Comparison of ENCODE assay signal across 16 cellular contexts in the genomic region with DNA sequence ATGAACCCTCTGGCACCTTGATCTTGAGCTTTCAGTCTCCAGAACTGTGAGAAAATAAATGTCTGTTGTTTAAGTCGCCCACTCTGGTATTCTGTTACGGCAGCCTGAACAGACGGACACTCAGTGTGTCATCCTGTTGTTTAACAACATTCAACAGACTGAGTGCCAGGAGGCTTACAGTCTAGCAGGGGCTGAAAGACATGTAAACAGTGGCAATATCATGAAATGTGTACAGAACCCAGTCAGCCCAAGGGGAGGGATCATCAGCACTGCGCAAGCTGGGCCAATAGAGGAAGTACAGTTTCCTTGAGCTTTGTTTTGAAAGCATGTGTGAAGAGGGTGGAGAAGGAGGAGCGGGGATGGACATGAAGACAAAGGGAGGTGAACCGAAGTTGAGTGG. TPM values are rescaled to one million over a fixed set of nuclear protein-coding genes. Genes with fewer than 3 reads are reported as not detected.
DNase-seq lines count a peak whose midpoint lies in the region; ATAC-seq and TF ChIP-seq lines count a peak whose summit lies in the region.
"Had no signal": no experiment of that assay in that cellular context is flagged by ENCODE, and none has a peak within 500 bp of the region (broad histone marks: within the 10 kb centered on the region; RNA-seq: fewer than 3 reads in every experiment).

No MANE protein-coding gene starts in this region.

- no peak for DNase-seq in H9
- peak; percentile 57 for DNase-seq in NOMO-1 treated with dmso at 0.1 percent for 144 hours (lab: John Stamatoyannopoulos, UW; ENCODE audit: unreplicated experiment)
- DNase-seq in dermis blood vessel endothelial cell: peak; percentile 67
- DNase-seq in nephron progenitor cell: no peak
- no peak for DNase-seq in stomach
- no peak for DNase-seq in activated CD8-positive, alpha-beta memory T cell treated with anti-CD3 and anti-CD28 coated beads for 24 hours
- DNase-seq in neural progenitor cell (ENCODE audit: low spot score): no peak
- DNase-seq: Calu3; NCI-H2081 treated with DMSO at 0.1 percent for 48 hours; PC-9; stimulated activated CD4-positive, alpha-beta T cell treated with anti-CD3 and anti-CD28 coated beads, Interleukin-12 subunit alpha, Interleukin-12 subunit beta, amount 100 ng/mL, for 4 hours had no signal

- no peak overlapping the region for H3K4ac ChIP-seq in H9 (ENCODE audit: low read depth, low read length)

- H3K79me2 ChIP-seq in H9 (ENCODE audit: insufficient read depth, low read length) (no peaks in the 10 kb centered on the region), neural progenitor cell (ENCODE audit: low read depth) (peaks cover 32% of the 10 kb centered on the region)

- no peaks in the 10 kb centered on the region for H3K9me3 ChIP-seq in H9 (ENCODE audit: control insufficient read depth, low read depth, low read length)
- H3K9me3 ChIP-seq in stomach: no peaks in the 10 kb centered on the region
- no peaks in the 10 kb centered on the region for H3K9me3 ChIP-seq in neural progenitor cell (ENCODE audit: low read depth)
- H3K9me3 ChIP-seq: breast epithelium had no signal

- no peak overlapping the region for H3K27ac ChIP-seq in H9 (ENCODE audit: insufficient read length, low read depth, low read length)
- no peak overlapping the region for H3K27ac ChIP-seq in stomach
- no peak overlapping the region for H3K27ac ChIP-seq in neural progenitor cell
- H3K27ac ChIP-seq: breast epithelium, PC-9, VCaP had no signal

- no peak overlapping the region for H3K23ac ChIP-seq in H9 (ENCODE audit: insufficient read length, low read depth, low read length)

- H3K9me3 Mint-ChIP-seq in H9 (no peaks in the 10 kb centered on the region), nephron progenitor cell (peaks cover 3% of the 10 kb centered on the region), neural progenitor cell (no peaks in the 10 kb centered on the region)
- H3K9me3 Mint-ChIP-seq: activated T-helper 2 cell treated with anti-CD3 and anti-CD28 coated beads, Interferon-gamma antibody, Interleukin-2, Interleukin-4, amounts not matched to agents 10 μg/mL and 5 μg/mL and 100 μg/mL, durations not matched to agents 14 hours and 24 hours and 36 hours; GM23338 had no signal

- no peak for TF ChIP-seq POLR2A in stomach (IDR thresholded peaks at IDR 0.05)

- H2BK12ac ChIP-seq in H9 (ENCODE audit: insufficient read length, low read depth, low read length): no peak overlapping the region

- H4K20me1 ChIP-seq in H9 (ENCODE audit: control insufficient read depth, insufficient read depth, insufficient read length): no peaks in the 10 kb centered on the region
- H4K20me1 ChIP-seq in neural progenitor cell (ENCODE audit: low read depth): no peaks in the 10 kb centered on the region

- H3K56ac ChIP-seq in H9 (ENCODE audit: insufficient read length, low read depth, low read length): no peak overlapping the region

- H3K9ac ChIP-seq in H9 (ENCODE audit: extremely low read depth, insufficient read length, low read length): no peak overlapping the region
- no peak overlapping the region for H3K9ac ChIP-seq in neural progenitor cell

- H3K23me2 ChIP-seq in H9 (ENCODE audit: insufficient read length, low read depth, low read length, poor library complexity, severe bottlenecking): no peaks in the 10 kb centered on the region

- H3K4me3 Mint-ChIP-seq in H9 (no peak overlapping the region), nephron progenitor cell (no peak overlapping the region), neural progenitor cell (no peak overlapping the region)
- H3K4me3 Mint-ChIP-seq: GM23338 had no signal

- H3K4me1 Mint-ChIP-seq in H9 (no peaks in the 10 kb centered on the region), nephron progenitor cell (peaks cover 43% of the 10 kb centered on the region), neural progenitor cell (peaks cover 2% of the 10 kb centered on the region)
- H3K4me1 Mint-ChIP-seq: GM23338 had no signal

- H2AK5ac ChIP-seq in H9 (ENCODE audit: insufficient read length, low read length): no peak overlapping the region

- no peak overlapping the region for H4K8ac ChIP-seq in H9 (replicated peaks; ENCODE audit: insufficient read length, low read depth, low read length)

- no peaks in the 10 kb centered on the region for H3K27me3 Mint-ChIP-seq in H9 (ENCODE audit: low read depth)
- H3K27me3 Mint-ChIP-seq in nephron progenitor cell (ENCODE audit: low read depth, poor library complexity): peaks cover 4% of the 10 kb centered on the region
- peaks cover 2% of the 10 kb centered on the region for H3K27me3 Mint-ChIP-seq in neural progenitor cell (ENCODE audit: insufficient read depth, low read depth)

- no peaks in the 10 kb centered on the region for H3K79me1 ChIP-seq in H9 (ENCODE audit: insufficient read depth, low read depth, low read length, poor library complexity, severe bottlenecking)

- H3K36me3 ChIP-seq in stomach (peaks cover 0 to 13% (median 5%) of the 10 kb centered on the region in 4 donors), neural progenitor cell (no peaks in the 10 kb centered on the region)
- H3K36me3 ChIP-seq: breast epithelium had no signal

- no peak overlapping the region for H3K18ac ChIP-seq in H9 (ENCODE audit: insufficient read length, low read depth, low read length)

- no peak overlapping the region for H3K4me2 ChIP-seq in H9 (ENCODE audit: insufficient read depth, insufficient read length, low read length)
- H3K4me2 ChIP-seq in neural progenitor cell: no peak overlapping the region
- H3K4me2 ChIP-seq: GM23338, PC-9 had no signal

- H2AFZ ChIP-seq in H9 (ENCODE audit: low read length) (no peak overlapping the region), neural progenitor cell (replicated peaks) (no peak overlapping the region)
- H2AFZ ChIP-seq: GM23338, PC-9 had no signal

- H4K91ac ChIP-seq in H9 (ENCODE audit: insufficient read length, low read depth, low read length): no peak overlapping the region

- no peak overlapping the region for H3K4me3 ChIP-seq in stomach
- no peak overlapping the region for H3K4me3 ChIP-seq in neural progenitor cell
- H3K4me3 ChIP-seq: breast epithelium, GM23338, PC-9 had no signal

- intact Hi-C loops in stomach (cut with DNase I; ENCODE audit: low total_unique reads): no loop called here

- no peaks in the 10 kb centered on the region for H3F3A ChIP-seq in neural progenitor cell (ENCODE audit: low read depth)

- H2BK15ac ChIP-seq in H9 (ENCODE audit: low read depth, low read length): no peak overlapping the region

- no peak overlapping the region for H2BK5ac ChIP-seq in H9 (ENCODE audit: insufficient read length, low read length)

- WGBS in H9 (ENCODE audit: extremely low coverage, insufficient read length, low lambda C conversion rate): no CpG with 5 or more reads among the region's 6 CpGs
- WGBS in stomach, 5 donors: 72 to 84% (median 72%) methylated on average over 6 of the region's 6 CpGs

- H3K27ac Mint-ChIP-seq in H9 (peak overlapping the region in 2 of 3 experiments; percentile 3 to 31; a peak in 4 of 7 replicates), nephron progenitor cell (peak overlapping the region; percentile 17), neural progenitor cell (no peak overlapping the region)
- H3K27ac Mint-ChIP-seq: activated T-helper 2 cell treated with anti-CD3 and anti-CD28 coated beads, Interferon-gamma antibody, Interleukin-2, Interleukin-4, amounts not matched to agents 10 μg/mL and 5 μg/mL and 100 μg/mL, durations not matched to agents 14 hours and 24 hours and 36 hours; GM23338 had no signal

- no peak for ATAC-seq in HG03460 (IDR thresholded peaks at IDR 0.05; ENCODE audit: unreplicated experiment)
- ATAC-seq: GM23338 had no signal

- H3T11ph ChIP-seq in H9 (ENCODE audit: low read length): no peak overlapping the region

- H3K14ac ChIP-seq in H9 (ENCODE audit: insufficient read depth, low read length): no peak overlapping the region

- H4K5ac ChIP-seq in H9 (ENCODE audit: insufficient read length, low read depth, low read length): no peak overlapping the region

- H2BK120ac ChIP-seq in H9 (ENCODE audit: low read depth, low read length, poor library complexity, severe bottlenecking): no peak overlapping the region

- H3K27me3 ChIP-seq in H9 (ENCODE audit: insufficient read depth, low read length) (no peaks in the 10 kb centered on the region), stomach (no peaks in the 10 kb centered on the region), neural progenitor cell (no peaks in the 10 kb centered on the region)
- H3K27me3 ChIP-seq: breast epithelium had no signal

- H3K36me3 Mint-ChIP-seq in H9 (ENCODE audit: insufficient read depth in 1 of 3, low read depth in 3 of 3): peaks cover 2 to 4% (median 2%) of the 10 kb centered on the region in 3 experiments; a peak in 4 of 7 replicates
- H3K36me3 Mint-ChIP-seq in nephron progenitor cell (ENCODE audit: low read depth): peaks cover 47% of the 10 kb centered on the region
- H3K36me3 Mint-ChIP-seq in neural progenitor cell: peaks cover 23% of the 10 kb centered on the region

- no peak overlapping the region for H2BK20ac ChIP-seq in H9 (ENCODE audit: low read depth, low read length, poor library complexity, severe bottlenecking)

- TF ChIP-seq CTCF in H9 (conservative IDR thresholded peaks at IDR 0.05): no peak
- TF ChIP-seq CTCF in nephron progenitor cell (IDR thresholded peaks at IDR 0.05): no peak
- no peak for TF ChIP-seq CTCF in stomach (IDR thresholded peaks at IDR 0.05)
- TF ChIP-seq CTCF in neural progenitor cell (IDR thresholded peaks at IDR 0.05): no peak

- H3K4me1 ChIP-seq in H9 (ENCODE audit: insufficient read depth, low read length) (no peaks in the 10 kb centered on the region), stomach (peaks cover 0 to 21% (median 7%) of the 10 kb centered on the region in 4 donors), neural progenitor cell (no peaks in the 10 kb centered on the region)
- H3K4me1 ChIP-seq: breast epithelium had no signal

- no peak for TF ChIP-seq EP300 in stomach (IDR thresholded peaks at IDR 0.05)

RNA-seq across cellular contexts. Expression of a gene that starts 13.6 kb away (rescaled TPM):
- 23.0 and 25.2 TPM in 2 replicates for total RNA-seq in H9 (2021)
- 43.6 and 49.5 TPM in 2 replicates for total RNA-seq in dermis blood vessel endothelial cell
- 100 to 1,000 TPM in 2 of 5 donors, 10 to 100 TPM in 3; 49.0 to 122 (median 61.8) TPM for total RNA-seq in stomach
- 10 to 100 TPM in 2 of 3 donors, 1 to 10 TPM in 1; 7.3 to 17.3 (median 10.8) TPM for polyA plus RNA-seq in stomach
- 50.7 and 54.1 TPM in 2 replicates for total RNA-seq in neural progenitor cell (ENCODE audit: low replicate concordance)

Comparison
In these comparisons a context has a peak if more than half of its experiments do, and no peak if none do; other contexts are left out.
1. DNase-seq: peak in NOMO-1 treated with dmso at 0.1 percent for 144 hours (single experiment) and dermis blood vessel endothelial cell (single experiment); none in H9 (single experiment), nephron progenitor cell (single experiment), stomach (single experiment), activated CD8-positive, alpha-beta memory T cell treated with anti-CD3 and anti-CD28 coated beads for 24 hours (single experiment) and neural progenitor cell (single experiment).